1 cellular context compared by ENCODE assay signal in the genomic region with DNA sequence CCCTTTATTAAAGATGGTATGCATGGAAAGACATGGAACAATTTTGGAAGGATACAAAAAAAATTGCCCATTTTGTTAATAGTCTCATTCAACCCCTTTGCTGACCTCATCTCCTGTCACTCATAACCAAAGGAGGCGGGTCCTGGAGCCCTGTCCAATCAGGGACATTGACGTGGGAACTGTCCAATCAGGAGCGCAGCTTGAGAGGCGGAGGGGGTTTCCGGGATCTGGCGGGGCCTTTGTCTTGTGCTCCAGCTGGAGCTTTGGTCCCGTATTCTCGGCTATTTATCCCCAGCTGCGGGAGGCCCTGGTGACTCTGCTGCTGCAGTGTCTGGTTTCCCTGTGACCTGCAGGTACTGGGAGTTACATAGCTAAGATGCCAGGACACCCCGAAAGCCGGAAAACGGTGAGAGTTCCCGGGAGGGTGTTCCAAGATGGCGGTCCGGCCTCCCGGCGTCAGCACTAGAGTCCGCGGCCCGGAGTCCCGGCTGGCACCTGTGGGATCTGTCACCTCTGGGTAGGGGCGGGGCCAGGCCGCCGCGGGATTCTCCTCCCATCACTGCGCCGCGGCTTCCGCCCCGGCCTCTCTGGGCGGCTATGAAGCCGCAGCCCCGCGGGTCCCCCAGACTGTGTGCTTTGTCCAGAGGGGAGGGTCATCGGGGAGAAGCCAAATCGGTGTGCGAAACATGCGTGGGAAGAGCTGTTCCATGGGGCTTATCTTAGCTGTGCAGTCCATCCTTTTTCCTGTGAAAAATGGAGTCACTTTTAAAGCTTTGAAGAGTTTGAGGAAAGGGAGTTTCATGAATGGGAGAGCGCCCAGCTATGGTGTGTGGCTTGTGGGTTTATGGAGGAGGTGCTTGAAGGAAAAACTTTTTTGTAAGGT.
TF ChIP-seq lines count a peak whose summit lies in the region.

A gene (plus strand): TSS at position 238 of the 883 bp plus-strand sequence. CDS start 87,436 bp downstream, outside the sequence.

TF ChIP-seq in HCT116, 20 proteins besides CTCF, POLR2A, EP300 and RAD21 (continued from another document):
- TF ChIP-seq, protein P1, sequence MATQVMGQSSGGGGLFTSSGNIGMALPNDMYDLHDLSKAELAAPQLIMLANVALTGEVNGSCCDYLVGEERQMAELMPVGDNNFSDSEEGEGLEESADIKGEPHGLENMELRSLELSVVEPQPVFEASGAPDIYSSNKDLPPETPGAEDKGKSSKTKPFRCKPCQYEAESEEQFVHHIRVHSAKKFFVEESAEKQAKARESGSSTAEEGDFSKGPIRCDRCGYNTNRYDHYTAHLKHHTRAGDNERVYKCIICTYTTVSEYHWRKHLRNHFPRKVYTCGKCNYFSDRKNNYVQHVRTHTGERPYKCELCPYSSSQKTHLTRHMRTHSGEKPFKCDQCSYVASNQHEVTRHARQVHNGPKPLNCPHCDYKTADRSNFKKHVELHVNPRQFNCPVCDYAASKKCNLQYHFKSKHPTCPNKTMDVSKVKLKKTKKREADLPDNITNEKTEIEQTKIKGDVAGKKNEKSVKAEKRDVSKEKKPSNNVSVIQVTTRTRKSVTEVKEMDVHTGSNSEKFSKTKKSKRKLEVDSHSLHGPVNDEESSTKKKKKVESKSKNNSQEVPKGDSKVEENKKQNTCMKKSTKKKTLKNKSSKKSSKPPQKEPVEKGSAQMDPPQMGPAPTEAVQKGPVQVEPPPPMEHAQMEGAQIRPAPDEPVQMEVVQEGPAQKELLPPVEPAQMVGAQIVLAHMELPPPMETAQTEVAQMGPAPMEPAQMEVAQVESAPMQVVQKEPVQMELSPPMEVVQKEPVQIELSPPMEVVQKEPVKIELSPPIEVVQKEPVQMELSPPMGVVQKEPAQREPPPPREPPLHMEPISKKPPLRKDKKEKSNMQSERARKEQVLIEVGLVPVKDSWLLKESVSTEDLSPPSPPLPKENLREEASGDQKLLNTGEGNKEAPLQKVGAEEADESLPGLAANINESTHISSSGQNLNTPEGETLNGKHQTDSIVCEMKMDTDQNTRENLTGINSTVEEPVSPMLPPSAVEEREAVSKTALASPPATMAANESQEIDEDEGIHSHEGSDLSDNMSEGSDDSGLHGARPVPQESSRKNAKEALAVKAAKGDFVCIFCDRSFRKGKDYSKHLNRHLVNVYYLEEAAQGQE (IDR thresholded peaks at IDR 0.05; ENCODE audit: low read depth), result no peak
- TF ChIP-seq ZNF274 (IDR thresholded peaks at IDR 0.05; ENCODE audit: low read depth, low read length) (no peak), TCF7L2 (IDR thresholded peaks at IDR 0.05; ENCODE audit: borderline replicate concordance, extremely low read depth, insufficient read depth, insufficient read length) (peak; percentile 55), ELF1 (IDR thresholded peaks at IDR 0.05; ENCODE audit: borderline replicate concordance, low read depth) (peak; percentile 73), CBX3 (IDR thresholded peaks at IDR 0.05; ENCODE audit: low read depth) (peak; percentile 48; the same call in 1 of the 2 replicates), YY1 (IDR thresholded peaks at IDR 0.05; ENCODE audit: extremely low read depth, insufficient replicate concordance, low read depth, low read length) (peak; percentile 95), SRF (IDR thresholded peaks at IDR 0.05; ENCODE audit: low read depth) (0 out of 2 replicates have a peak, but pooled peaks have one; percentile 40), SP1 (IDR thresholded peaks at IDR 0.05; ENCODE audit: low read depth) (peak; percentile 88), FOSL1 (IDR thresholded peaks at IDR 0.05; ENCODE audit: low read depth) (no peak), SIN3A (IDR thresholded peaks at IDR 0.05; ENCODE audit: low read depth) (no peak; the same call in 1 of the 2 replicates), POLR2AphosphoS5 (IDR thresholded peaks at IDR 0.05; ENCODE audit: low read depth, low read length) (peak; percentile 79), ZFX (IDR thresholded peaks at IDR 0.05) (peak; percentile 72)
TF ChIP-seq in HCT116: peak in this region for 9.
